22 cellular contexts compared by ENCODE assay signal in the genomic region with DNA sequence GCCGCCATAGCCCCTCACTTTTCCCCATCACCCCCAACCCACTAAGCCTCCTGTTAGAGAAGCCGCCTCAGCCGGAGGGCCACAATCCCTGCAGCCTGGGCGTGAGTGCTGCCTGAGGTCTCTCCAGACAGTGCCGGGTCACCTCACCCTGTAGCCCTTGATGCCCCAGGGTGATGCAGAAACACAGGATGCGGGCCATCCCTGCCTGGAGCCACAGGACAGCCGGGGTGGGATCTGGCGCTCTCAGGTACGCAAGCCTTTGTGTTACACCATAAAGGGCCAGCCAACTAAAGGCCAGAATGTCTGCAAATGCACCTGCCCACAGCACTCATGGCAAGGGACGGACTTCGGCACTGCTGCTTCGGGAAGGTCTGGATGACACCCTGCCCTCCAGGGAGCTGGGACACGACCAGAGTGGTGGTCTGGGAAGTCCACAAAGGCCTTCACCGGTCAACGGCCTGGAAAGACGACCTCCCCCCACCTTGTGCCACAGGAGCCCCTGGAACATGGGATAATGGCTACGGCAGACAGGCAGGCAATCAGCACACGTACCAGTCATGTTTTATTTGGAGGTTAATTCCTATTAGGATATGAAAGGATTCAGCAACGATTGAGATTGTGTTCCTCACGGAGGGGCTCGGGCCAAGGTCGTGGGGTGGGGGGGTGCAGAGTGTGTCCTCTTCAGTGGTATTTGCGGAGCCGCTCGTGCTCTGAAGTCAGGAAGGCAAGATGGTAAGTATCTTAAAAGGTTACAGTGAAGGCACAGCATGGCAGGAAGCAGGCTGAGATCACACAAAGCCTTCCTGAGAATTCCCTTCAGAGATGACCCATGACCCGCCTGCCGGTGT. TPM values are rescaled to one million over a fixed set of nuclear protein-coding genes. Genes with fewer than 3 reads are reported as not detected.
DNase-seq lines count a peak whose midpoint lies in the region; ATAC-seq and TF ChIP-seq lines count a peak whose summit lies in the region.
"Had no signal": no experiment of that assay in that cellular context is flagged by ENCODE, and none has a peak within 500 bp of the region (broad histone marks: within the 10 kb centered on the region; RNA-seq: fewer than 3 reads in every experiment).

No MANE protein-coding gene starts in this region.

- H3K9me3 ChIP-seq in Panc1 (ENCODE audit: control insufficient read depth, insufficient read depth, low read depth, low read length) (no peaks in the 10 kb centered on the region), mesodermal cell (ENCODE audit: control insufficient read depth, low read length) (no peaks in the 10 kb centered on the region)
- H3K9me3 ChIP-seq: sigmoid colon, thoracic aorta had no signal

- CTCF ChIA-PET in Panc1 (lab: Charles Lee): no interaction called here

- intact Hi-C loops in Panc1 (cut with micrococcal nuclease; ENCODE audit: unreplicated experiment): no loop called here

- no peak for TF ChIP-seq CTCF in Panc1 (IDR thresholded peaks at IDR 0.05)

- in situ Hi-C loops in Panc1 (cut with HindIII; ENCODE audit: low pct_unique_long_range_greater_than_20kb, low sequenced_read_pairs): no loop called here

- H3K4me3 ChIP-seq in Panc1 (ENCODE audit: low read depth in 2 of 2, low read length in 2 of 2) (no peak overlapping the region), mesodermal cell (ENCODE audit: extremely low read depth, insufficient read depth, low read length, poor library complexity, severe bottlenecking) (no peak overlapping the region)
- H3K4me3 ChIP-seq: GM23248, sigmoid colon, thoracic aorta had no signal

- H3K27ac ChIP-seq in Panc1 (ENCODE audit: low read length): no peak overlapping the region
- H3K27ac ChIP-seq in mesodermal cell (ENCODE audit: low read depth, low read length, severe bottlenecking): peak overlapping the region; percentile 36
- H3K27ac ChIP-seq: GM23248, parathyroid adenoma, sigmoid colon, thoracic aorta had no signal

- H3K4me1 ChIP-seq in Panc1 (ENCODE audit: control insufficient read depth, insufficient read depth, low read length) (no peaks in the 10 kb centered on the region), mesodermal cell (ENCODE audit: control insufficient read depth, insufficient read depth, low read length, poor library complexity, severe bottlenecking) (no peaks in the 10 kb centered on the region)

- POLR2A ChIA-PET in Panc1 (lab: Charles Lee): interaction anchor here (0.5 to 0.6 kb wide), 2 partner anchors 11 to 12 kb away, joined by 3 to 5 read pairs; no protein-coding TSS in a partner anchor

- DNase-seq in AG20443 (ENCODE audit: low spot score): peak; percentile 4
- no peak for DNase-seq in Panc1 (ENCODE audit: low read depth, low spot score)
- no peak for DNase-seq in iPS-NIHi11 (ENCODE audit: low spot score)
- no peak for DNase-seq in NOMO-1 treated with DMSO at 0.1 percent for 48 hours (lab: John Stamatoyannopoulos, UW; ENCODE audit: unreplicated experiment)
- DNase-seq in stimulated activated CD4-positive, alpha-beta T cell treated with anti-CD3 and anti-CD28 coated beads, Interleukin-15, amount 100 ng/mL, for 24 hours: no peak
- DNase-seq: activated T-cell treated with anti-CD3 and anti-CD28 coated beads, Interleukin-2, amount 50 U/mL, for 48 hours; CD8-positive, alpha-beta T cell; cerebellar nuclear complex; effector CD8-positive, alpha-beta T cell; GM23248; kidney glomerular epithelial cell; mesenchymal stem cell; naive thymus-derived CD4-positive, alpha-beta T cell; NCI-H2107; NCI-H524; RPMI8226; sigmoid colon had no signal

- ATAC-seq in Panc1: 0 out of 2 replicates have a peak, but pooled peaks have one; percentile 12
- ATAC-seq: activated CD4-positive, CD25-positive, alpha-beta regulatory T cell treated with anti-CD3 and anti-CD28 coated beads, Interleukin-2, amount 50 U/mL, for 24 hours; activated naive CD4-positive, alpha-beta T cell treated with anti-CD3 and anti-CD28 coated beads, Interleukin-2, amount 50 U/mL, for 72 hours; CD8-positive, alpha-beta T cell; naive thymus-derived CD4-positive, alpha-beta T cell had no signal

- H3K36me3 ChIP-seq in Panc1 (ENCODE audit: control insufficient read depth, insufficient read depth, low read length): peaks cover 12% of the 10 kb centered on the region
- H3K36me3 ChIP-seq in mesodermal cell (ENCODE audit: control insufficient read depth, insufficient read depth, low read length): peaks cover 90% of the 10 kb centered on the region

- 96 to 97% methylated on average over 23 to 27 of the region's 27 CpGs for WGBS in mesodermal cell (ENCODE audit: insufficient coverage in 2 of 2), 2 experiments

- H3K27me3 ChIP-seq in Panc1 (ENCODE audit: control insufficient read depth, insufficient read depth, low read length): no peaks in the 10 kb centered on the region
- H3K27me3 ChIP-seq: sigmoid colon had no signal

- BruUV-seq in Panc1 (replicated peaks; lab: Mats Ljungman, UMichigan): no TSS peak

RNA-seq across cellular contexts. Expression of gene ATP5MF, which starts 8.1 kb away (rescaled TPM):
- 476 TPM for total RNA-seq in Panc1 (2021; ENCODE audit: unreplicated experiment)
- polyA plus RNA-seq in Panc1 (2012; ENCODE audit: insufficient read length): 765 TPM
- 530 TPM for polyA plus RNA-seq in mesodermal cell (2013, experiment 1 of 2)
- 463 TPM for polyA plus RNA-seq in mesodermal cell (2013, experiment 2 of 2)

RNA-seq across cellular contexts. Expression of gene ZNF789, which starts 14.8 kb away (rescaled TPM):
- total RNA-seq in Panc1 (2021; ENCODE audit: unreplicated experiment): 15.1 TPM
- polyA plus RNA-seq in Panc1 (2012; ENCODE audit: insufficient read length): 7.2 TPM
- polyA plus RNA-seq in mesodermal cell (2013, experiment 1 of 2): 8.5 TPM
- 7.0 TPM for polyA plus RNA-seq in mesodermal cell (2013, experiment 2 of 2)

RNA-seq across cellular contexts. Expression of gene CPSF4, which starts 19.1 kb away (rescaled TPM):
- 57.0 TPM for total RNA-seq in Panc1 (2021; ENCODE audit: unreplicated experiment)
- 44.8 TPM for polyA plus RNA-seq in Panc1 (2012; ENCODE audit: insufficient read length)
- polyA plus RNA-seq in mesodermal cell (2013, experiment 1 of 2): 61.8 TPM
- 55.3 TPM for polyA plus RNA-seq in mesodermal cell (2013, experiment 2 of 2)

RNA-seq across cellular contexts. Expression of gene PTCD1, which starts 19.3 kb away (rescaled TPM):
- total RNA-seq in Panc1 (2021; ENCODE audit: unreplicated experiment): 15.0 TPM
- polyA plus RNA-seq in Panc1 (2012; ENCODE audit: insufficient read length): 13.8 TPM
- 3.8 TPM for polyA plus RNA-seq in mesodermal cell (2013, experiment 1 of 2)
- 4.7 TPM for polyA plus RNA-seq in mesodermal cell (2013, experiment 2 of 2)

RNA-seq across cellular contexts. Expression of gene ZNF394, which starts 42.2 kb away (rescaled TPM):
- total RNA-seq in Panc1 (2021; ENCODE audit: unreplicated experiment): 20.0 TPM
- 14.4 TPM for polyA plus RNA-seq in Panc1 (2012; ENCODE audit: insufficient read length)
- 14.2 TPM for polyA plus RNA-seq in mesodermal cell (2013, experiment 1 of 2)
- polyA plus RNA-seq in mesodermal cell (2013, experiment 2 of 2): 13.1 TPM
